ENCODE assay signal across 8 cellular contexts in genomic region chr4:147057631-147057980, GRCh38.
DNase-seq lines count a peak whose midpoint lies in the region; ATAC-seq and TF ChIP-seq lines count a peak whose summit lies in the region.

No MANE protein-coding gene starts in this region.

- no peaks in the 10 kb centered on the region for H3K79me2 ChIP-seq in trophoblast cell (ENCODE audit: control insufficient read depth, insufficient read depth, low read length, poor library complexity)

- intact Hi-C loops in dorsolateral prefrontal cortex (cut with DNase I) = no loop called here

- H3K9me3 ChIP-seq in ES-I3 (ENCODE audit: control insufficient read depth, insufficient read depth, low read length) (no peaks in the 10 kb centered on the region), NT2/D1 (ENCODE audit: insufficient read depth, low read length) (no peaks in the 10 kb centered on the region), trophoblast cell (ENCODE audit: insufficient read depth, low read depth, low read length) (no peaks in the 10 kb centered on the region)

- no peak overlapping the region for H4K8ac ChIP-seq in trophoblast cell (ENCODE audit: low read depth, low read length)

- no peak for TF ChIP-seq CTCF in dorsolateral prefrontal cortex (IDR thresholded peaks at IDR 0.05 in 54 of 56, conservative IDR thresholded peaks at IDR 0.05 in 2 of 56; ENCODE audit: low read depth in 1 of 56, partially characterized antibody in 56 of 56)

- H3K23ac ChIP-seq in trophoblast cell (ENCODE audit: low read length) = no peak overlapping the region

- no peak overlapping the region for H4K12ac ChIP-seq in trophoblast cell (ENCODE audit: low read depth, low read length)

- no peak overlapping the region for H3K4me2 ChIP-seq in trophoblast cell (ENCODE audit: low read length)

- no peak overlapping the region for H2AFZ ChIP-seq in trophoblast cell (ENCODE audit: insufficient read depth, low read length, poor library complexity)

- no CpG with 5 or more reads among the region's 5 CpGs for whole genome bisulfite sequencing in trophoblast cell (ENCODE audit: extremely low coverage, insufficient coverage, insufficient read length)

- no peak overlapping the region for H2BK5ac ChIP-seq in trophoblast cell (ENCODE audit: low read depth, low read length, poor library complexity)

- peak overlapping the region; percentile 25; the same call in 1 of the 2 replicates for H3K9ac ChIP-seq in ES-I3 (ENCODE audit: low read depth, low read length)
- H3K9ac ChIP-seq in NT2/D1 (ENCODE audit: insufficient read length, low read depth) = no peak overlapping the region
- no peak overlapping the region for H3K9ac ChIP-seq in trophoblast cell (ENCODE audit: low read length)

- no peak overlapping the region for H3K14ac ChIP-seq in trophoblast cell (ENCODE audit: low read length)

- H3K18ac ChIP-seq in trophoblast cell (ENCODE audit: low read length) = no peak overlapping the region

- H2AK5ac ChIP-seq in trophoblast cell (ENCODE audit: low read length) = no peak overlapping the region

- no peak overlapping the region for H2BK120ac ChIP-seq in trophoblast cell (ENCODE audit: insufficient read depth, low read length, poor library complexity)

- no peaks in the 10 kb centered on the region for H3K27me3 ChIP-seq in NT2/D1 (ENCODE audit: insufficient read depth, insufficient read length)
- H3K27me3 ChIP-seq in dorsolateral prefrontal cortex = peaks cover 0 to under 1% (median 0%) of the 10 kb centered on the region in 45 donors
- H3K27me3 ChIP-seq in trophoblast cell (ENCODE audit: insufficient read depth, low read length) = no peaks in the 10 kb centered on the region

- H3K4me1 ChIP-seq in ES-I3 (ENCODE audit: insufficient read depth, low read length) (peaks cover 8% of the 10 kb centered on the region; the same call in 1 of the 2 replicates), NT2/D1 (ENCODE audit: insufficient read depth, insufficient read length) (no peaks in the 10 kb centered on the region), trophoblast cell (ENCODE audit: control insufficient read depth in 1 of 2, insufficient read depth in 2 of 2, low read length in 2 of 2) (peaks cover 0 to 1% of the 10 kb centered on the region in 2 experiments)

- peak overlapping the region; percentile 2 for H3K4me3 ChIP-seq in NT2/D1 (ENCODE audit: insufficient read length, low read depth)
- peak overlapping the region in 56 of 59 donors; percentile 7 to 61 (median 38) for H3K4me3 ChIP-seq in dorsolateral prefrontal cortex
- no peak overlapping the region for H3K4me3 ChIP-seq in trophoblast cell (ENCODE audit: low read depth, low read length)

- H3K36me3 ChIP-seq in ES-I3 (ENCODE audit: insufficient read depth, low read length) = no peaks in the 10 kb centered on the region
- no peaks in the 10 kb centered on the region for H3K36me3 ChIP-seq in NT2/D1 (ENCODE audit: insufficient read depth, insufficient read length, low read length)
- no peaks in the 10 kb centered on the region for H3K36me3 ChIP-seq in trophoblast cell (ENCODE audit: control insufficient read depth in 1 of 2, insufficient read depth in 2 of 2, low read length in 2 of 2)

- H3K79me1 ChIP-seq in trophoblast cell (ENCODE audit: low read length) = peaks cover 9% of the 10 kb centered on the region

- DNase-seq in NT2/D1 (ENCODE audit: low read depth, low spot score) = no peak
- DNase-seq in dorsolateral prefrontal cortex = no peak
- peak in 1 of 2 donors; percentile 39 for DNase-seq in trophoblast cell
- no peak for DNase-seq in amniotic stem cell (lab: John Stamatoyannopoulos, UW)

- no peak overlapping the region for H4K91ac ChIP-seq in trophoblast cell (ENCODE audit: low read depth, low read length)

- H3K27ac ChIP-seq in dorsolateral prefrontal cortex (no peak overlapping the region), trophoblast cell (ENCODE audit: low read depth, low read length) (peak overlapping the region; percentile 62)

- no peak overlapping the region for H2BK12ac ChIP-seq in trophoblast cell (ENCODE audit: low read length)

- no peak overlapping the region for H3K4ac ChIP-seq in trophoblast cell (ENCODE audit: low read depth, low read length)

- ATAC-seq in GM21515 (IDR thresholded peaks at IDR 0.05; ENCODE audit: unreplicated experiment) (no peak), HG03442 (IDR thresholded peaks at IDR 0.05; ENCODE audit: unreplicated experiment) (no peak), HG02973 (IDR thresholded peaks at IDR 0.05; ENCODE audit: unreplicated experiment) (no peak)
